ENCODE assay signal across 1 cellular context in the genomic region with DNA sequence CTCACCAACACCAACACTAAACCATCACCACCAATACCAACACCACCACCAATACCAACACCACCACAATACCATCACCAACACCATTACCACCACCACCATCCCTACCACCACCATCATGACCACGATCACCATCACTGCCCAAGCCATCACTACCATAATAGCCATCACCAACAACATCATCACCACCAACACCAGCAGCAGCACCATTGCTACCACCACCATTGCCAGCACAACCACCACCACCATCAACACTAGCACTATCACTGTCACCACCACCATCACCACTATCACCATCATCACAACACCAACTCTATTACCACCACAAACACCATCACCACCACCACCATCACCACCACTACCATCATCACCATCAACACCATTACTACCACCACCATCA.
TF ChIP-seq lines count a peak whose summit lies in the region.

No MANE protein-coding gene starts in this region.

TF ChIP-seq in HEK293, 187 proteins besides CTCF, POLR2A, EP300 and RAD21 (continued from another document and continues in another):
- no peak for TF ChIP-seq ZNF514 (tag by site-specific recombination; IDR thresholded peaks at IDR 0.05)
- no peak for TF ChIP-seq ZNF24 (tag by site-specific recombination; IDR thresholded peaks at IDR 0.05)
- no peak for TF ChIP-seq ZNF18 (tag by site-specific recombination; IDR thresholded peaks at IDR 0.05)
- TF ChIP-seq ZNF549 (tag by site-specific recombination; IDR thresholded peaks at IDR 0.05) = no peak
- no peak for TF ChIP-seq ZBTB7A (tag by site-specific recombination; IDR thresholded peaks at IDR 0.05; ENCODE audit: low read depth)
- TF ChIP-seq, protein P1, sequence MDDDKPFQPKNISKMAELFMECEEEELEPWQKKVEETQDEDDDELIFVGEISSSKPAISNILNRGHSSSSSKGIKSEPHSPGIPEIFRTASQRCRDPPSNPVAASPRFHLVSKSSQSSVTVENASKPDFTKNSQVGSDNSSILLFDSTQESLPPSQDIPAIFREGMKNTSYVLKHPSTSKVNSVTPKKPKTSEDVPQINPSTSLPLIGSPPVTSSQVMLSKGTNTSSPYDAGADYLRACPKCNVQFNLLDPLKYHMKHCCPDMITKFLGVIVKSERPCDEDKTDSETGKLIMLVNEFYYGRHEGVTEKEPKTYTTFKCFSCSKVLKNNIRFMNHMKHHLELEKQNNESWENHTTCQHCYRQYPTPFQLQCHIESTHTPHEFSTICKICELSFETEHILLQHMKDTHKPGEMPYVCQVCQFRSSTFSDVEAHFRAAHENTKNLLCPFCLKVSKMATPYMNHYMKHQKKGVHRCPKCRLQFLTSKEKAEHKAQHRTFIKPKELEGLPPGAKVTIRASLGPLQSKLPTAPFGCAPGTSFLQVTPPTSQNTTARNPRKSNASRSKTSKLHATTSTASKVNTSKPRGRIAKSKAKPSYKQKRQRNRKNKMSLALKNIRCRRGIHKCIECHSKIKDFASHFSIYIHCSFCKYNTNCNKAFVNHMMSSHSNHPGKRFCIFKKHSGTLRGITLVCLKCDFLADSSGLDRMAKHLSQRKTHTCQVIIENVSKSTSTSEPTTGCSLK (tag by site-specific recombination; IDR thresholded peaks at IDR 0.05) = 0 out of 2 replicates have a peak, but pooled peaks have one; percentile 39
- TF ChIP-seq ZNF433 (tag by site-specific recombination; IDR thresholded peaks at IDR 0.05; ENCODE audit: low read depth) = no peak
- 0 out of 2 replicates have a peak, but pooled peaks have one; percentile 17 for TF ChIP-seq ZFP3 (tag by site-specific recombination; IDR thresholded peaks at IDR 0.05; ENCODE audit: low read depth)
- no peak for TF ChIP-seq ZNF518A (tag by site-specific recombination; conservative IDR thresholded peaks at IDR 0.05; ENCODE audit: low read depth)
- peak; percentile 86; the same call in 1 of the 2 replicates for TF ChIP-seq ZNF473 (tag by site-specific recombination; IDR thresholded peaks at IDR 0.05)
- no peak for TF ChIP-seq ZNF48 (tag by site-specific recombination; IDR thresholded peaks at IDR 0.05)
- peak; percentile 93 for TF ChIP-seq ZNF311 (tag by site-specific recombination; IDR thresholded peaks at IDR 0.05; ENCODE audit: borderline replicate concordance)
- TF ChIP-seq SCRT1 (tag by site-specific recombination; IDR thresholded peaks at IDR 0.05; ENCODE audit: borderline replicate concordance) = no peak
- TF ChIP-seq OSR2 (tag by site-specific recombination; IDR thresholded peaks at IDR 0.05) = no peak
- no peak for TF ChIP-seq ZNF341 (tag by site-specific recombination; IDR thresholded peaks at IDR 0.05; ENCODE audit: low read depth)
- TF ChIP-seq MYNN (tag by site-specific recombination; IDR thresholded peaks at IDR 0.05; ENCODE audit: borderline replicate concordance) = 0 out of 2 replicates have a peak, but pooled peaks have one; percentile 9
- TF ChIP-seq ZNF624 (tag by site-specific recombination; IDR thresholded peaks at IDR 0.05) = no peak
- no peak for TF ChIP-seq ZNF10 (tag by site-specific recombination; IDR thresholded peaks at IDR 0.05)
- no peak for TF ChIP-seq ZBTB26 (tag by site-specific recombination; optimal IDR thresholded peaks at IDR 0.05)
- TF ChIP-seq, protein P2, sequence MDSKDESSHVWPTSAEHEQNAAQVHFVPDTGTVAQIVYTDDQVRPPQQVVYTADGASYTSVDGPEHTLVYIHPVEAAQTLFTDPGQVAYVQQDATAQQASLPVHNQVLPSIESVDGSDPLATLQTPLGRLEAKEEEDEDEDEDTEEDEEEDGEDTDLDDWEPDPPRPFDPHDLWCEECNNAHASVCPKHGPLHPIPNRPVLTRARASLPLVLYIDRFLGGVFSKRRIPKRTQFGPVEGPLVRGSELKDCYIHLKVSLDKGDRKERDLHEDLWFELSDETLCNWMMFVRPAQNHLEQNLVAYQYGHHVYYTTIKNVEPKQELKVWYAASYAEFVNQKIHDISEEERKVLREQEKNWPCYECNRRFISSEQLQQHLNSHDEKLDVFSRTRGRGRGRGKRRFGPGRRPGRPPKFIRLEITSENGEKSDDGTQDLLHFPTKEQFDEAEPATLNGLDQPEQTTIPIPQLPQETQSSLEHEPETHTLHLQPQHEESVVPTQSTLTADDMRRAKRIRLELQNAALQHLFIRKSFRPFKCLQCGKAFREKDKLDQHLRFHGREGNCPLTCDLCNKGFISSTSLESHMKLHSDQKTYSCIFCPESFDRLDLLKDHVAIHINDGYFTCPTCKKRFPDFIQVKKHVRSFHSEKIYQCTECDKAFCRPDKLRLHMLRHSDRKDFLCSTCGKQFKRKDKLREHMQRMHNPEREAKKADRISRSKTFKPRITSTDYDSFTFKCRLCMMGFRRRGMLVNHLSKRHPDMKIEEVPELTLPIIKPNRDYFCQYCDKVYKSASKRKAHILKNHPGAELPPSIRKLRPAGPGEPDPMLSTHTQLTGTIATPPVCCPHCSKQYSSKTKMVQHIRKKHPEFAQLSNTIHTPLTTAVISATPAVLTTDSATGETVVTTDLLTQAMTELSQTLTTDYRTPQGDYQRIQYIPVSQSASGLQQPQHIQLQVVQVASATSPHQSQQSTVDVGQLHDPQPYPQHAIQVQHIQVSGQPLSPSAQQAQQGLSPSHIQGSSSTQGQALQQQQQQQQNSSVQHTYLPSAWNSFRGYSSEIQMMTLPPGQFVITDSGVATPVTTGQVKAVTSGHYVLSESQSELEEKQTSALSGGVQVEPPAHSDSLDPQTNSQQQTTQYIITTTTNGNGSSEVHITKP (tag by site-specific recombination; IDR thresholded peaks at IDR 0.05) = no peak
- TF ChIP-seq ZNF664 (tag by site-specific recombination; IDR thresholded peaks at IDR 0.05) = no peak
- TF ChIP-seq REPIN1 (tag by site-specific recombination; IDR thresholded peaks at IDR 0.05; ENCODE audit: low read depth) = no peak
- TF ChIP-seq YY1 (tag by site-specific recombination; IDR thresholded peaks at IDR 0.05) = no peak
- no peak for TF ChIP-seq ZNF529 (tag by site-specific recombination; IDR thresholded peaks at IDR 0.05; ENCODE audit: insufficient replicate concordance)
- no peak for TF ChIP-seq IKZF3 (tag by site-specific recombination; IDR thresholded peaks at IDR 0.05)
- peak; percentile 73; the same call in 1 of the 2 replicates for TF ChIP-seq ZNF248 (tag by site-specific recombination; IDR thresholded peaks at IDR 0.05)
- TF ChIP-seq ZNF133 (tag by site-specific recombination; IDR thresholded peaks at IDR 0.05) = no peak; the same call in 1 of the 2 replicates
- TF ChIP-seq ZBTB11 (tag by site-specific recombination; conservative IDR thresholded peaks at IDR 0.05; ENCODE audit: low read depth) = no peak
- TF ChIP-seq ZNF621 (tag by site-specific recombination; IDR thresholded peaks at IDR 0.05) = 0 out of 2 replicates have a peak, but pooled peaks have one; percentile 47
- TF ChIP-seq, protein P3, sequence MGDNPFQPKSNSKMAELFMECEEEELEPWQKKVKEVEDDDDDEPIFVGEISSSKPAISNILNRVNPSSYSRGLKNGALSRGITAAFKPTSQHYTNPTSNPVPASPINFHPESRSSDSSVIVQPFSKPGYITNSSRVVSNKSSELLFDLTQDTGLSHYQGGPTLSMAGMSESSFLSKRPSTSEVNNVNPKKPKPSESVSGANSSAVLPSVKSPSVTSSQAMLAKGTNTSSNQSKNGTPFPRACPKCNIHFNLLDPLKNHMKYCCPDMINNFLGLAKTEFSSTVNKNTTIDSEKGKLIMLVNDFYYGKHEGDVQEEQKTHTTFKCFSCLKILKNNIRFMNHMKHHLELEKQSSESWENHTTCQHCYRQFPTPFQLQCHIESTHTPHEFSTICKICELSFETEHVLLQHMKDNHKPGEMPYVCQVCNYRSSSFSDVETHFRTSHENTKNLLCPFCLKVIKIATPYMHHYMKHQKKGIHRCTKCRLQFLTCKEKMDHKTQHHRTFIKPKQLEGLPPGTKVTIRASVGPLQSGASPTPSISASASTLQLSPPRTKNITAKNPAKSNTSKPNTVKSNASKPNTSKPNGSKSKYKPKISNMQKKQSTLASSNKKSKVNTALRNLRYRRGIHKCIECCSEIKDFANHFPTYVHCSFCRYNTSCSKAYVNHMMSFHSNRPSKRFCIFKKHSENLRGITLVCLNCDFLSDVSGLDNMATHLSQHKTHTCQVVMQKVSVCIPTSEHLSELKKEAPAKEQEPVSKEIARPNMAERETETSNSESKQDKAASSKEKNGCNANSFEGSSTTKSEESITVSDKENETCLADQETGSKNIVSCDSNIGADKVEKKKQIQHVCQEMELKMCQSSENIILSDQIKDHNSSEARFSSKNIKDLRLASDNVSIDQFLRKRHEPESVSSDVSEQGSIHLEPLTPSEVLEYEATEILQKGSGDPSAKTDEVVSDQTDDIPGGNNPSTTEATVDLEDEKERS (tag by site-specific recombination; IDR thresholded peaks at IDR 0.05) = no peak
- TF ChIP-seq ZNF112 (tag by site-specific recombination; IDR thresholded peaks at IDR 0.05) = 0 out of 2 replicates have a peak, but pooled peaks have one; percentile 63
- no peak for TF ChIP-seq ZNF843 (tag by site-specific recombination; IDR thresholded peaks at IDR 0.05)
- TF ChIP-seq ZNF488 (tag by site-specific recombination; IDR thresholded peaks at IDR 0.05) = peak; percentile 47; the same call in 1 of the 2 replicates
- TF ChIP-seq SP7 (tag by site-specific recombination; IDR thresholded peaks at IDR 0.05) = no peak
